Comparison of ENCODE assay signal across 1 cellular context in genomic region chr20:17909745-17910345, GRCh38.
TF ChIP-seq lines count a peak whose summit lies in the region.

No MANE protein-coding gene starts in this region.

TF ChIP-seq in SK-N-SH, 30 proteins besides CTCF, POLR2A, EP300 and RAD21 (continued from another document):
- TF ChIP-seq CHD2 (IDR thresholded peaks at IDR 0.05; ENCODE audit: low read length, partially characterized antibody) (no peak), RXRA (IDR thresholded peaks at IDR 0.05; ENCODE audit: borderline replicate concordance, low read depth) (no peak), MEF2A (IDR thresholded peaks at IDR 0.05; ENCODE audit: borderline replicate concordance, low read depth) (no peak)
